Comparison of ENCODE assay signal across 18 cellular contexts in genomic region chr1:81493102-81493864, GRCh38.
"Had no signal": no experiment of that assay in that cellular context is flagged by ENCODE, and none has a peak within 500 bp of the region (broad histone marks: within the 10 kb centered on the region; RNA-seq: fewer than 3 reads in every experiment).

No MANE protein-coding gene starts in this region.

- H3K27me3 ChIP-seq: cardiac muscle cell, stomach, tibial nerve had no signal

- H3K9me3 Mint-ChIP-seq: activated CD8-positive, alpha-beta T cell treated with anti-CD3 and anti-CD28 coated beads for 36 hours had no signal

- ATAC-seq: activated CD4-positive, alpha-beta T cell treated with anti-CD3 and anti-CD28 coated beads for 36 hours; activated CD8-positive, alpha-beta T cell treated with anti-CD3 and anti-CD28 coated beads for 36 hours; activated naive CD8-positive, alpha-beta T cell treated with anti-CD3 and anti-CD28 coated beads, Interleukin-2, amount 50 U/mL, for 24 hours had no signal

- H3K36me3 ChIP-seq: cardiac muscle cell, prostate gland, stomach, tibial nerve, WERI-Rb-1 had no signal

- DNase-seq: activated CD4-positive, alpha-beta T cell treated with anti-CD3 and anti-CD28 coated beads for 36 hours; activated CD8-positive, alpha-beta memory T cell treated with anti-CD3 and anti-CD28 coated beads, Interleukin-2, amount 50 U/mL, for 48 hours; activated CD8-positive, alpha-beta T cell treated with anti-CD3 and anti-CD28 coated beads for 36 hours; activated naive CD4-positive, alpha-beta T cell; activated naive CD8-positive, alpha-beta T cell treated with anti-CD3 and anti-CD28 coated beads, Interleukin-2, amount 50 U/mL, for 24 hours; effector CD4-positive, alpha-beta T cell; naive B cell; nucleus accumbens; stimulated activated CD4-positive, alpha-beta T cell treated with anti-CD3 and anti-CD28 coated beads, Interleukin-15, amount 100 ng/mL, for 24 hours; stimulated activated CD4-positive, alpha-beta T cell treated with anti-CD3 and anti-CD28 coated beads, Interleukin-4, amount 100 ng/mL, for 4 hours; stomach; T-helper 1 cell; WERI-Rb-1 had no signal

- H3K9me3 ChIP-seq: prostate gland had no signal

- H3K27ac Mint-ChIP-seq: activated CD4-positive, alpha-beta T cell treated with anti-CD3 and anti-CD28 coated beads for 36 hours; activated CD8-positive, alpha-beta T cell treated with anti-CD3 and anti-CD28 coated beads for 36 hours; activated naive CD8-positive, alpha-beta T cell treated with anti-CD3 and anti-CD28 coated beads, Interleukin-2, amount 50 U/mL, for 24 hours; mesothelial cell of epicardium; naive B cell had no signal

- H3K27ac ChIP-seq: cardiac muscle cell, prostate gland, WERI-Rb-1 had no signal

- H3K27me3 Mint-ChIP-seq: activated CD4-positive, alpha-beta T cell treated with anti-CD3 and anti-CD28 coated beads for 36 hours; activated CD8-positive, alpha-beta T cell treated with anti-CD3 and anti-CD28 coated beads for 36 hours; activated naive CD8-positive, alpha-beta T cell treated with anti-CD3 and anti-CD28 coated beads, Interleukin-2, amount 50 U/mL, for 24 hours; naive B cell had no signal

- H3K4me1 Mint-ChIP-seq: activated CD4-positive, alpha-beta T cell treated with anti-CD3 and anti-CD28 coated beads for 36 hours; activated naive CD8-positive, alpha-beta T cell treated with anti-CD3 and anti-CD28 coated beads, Interleukin-2, amount 50 U/mL, for 24 hours; naive B cell had no signal

- H3K4me1 ChIP-seq: prostate gland had no signal

- H3K4me3 ChIP-seq: cardiac muscle cell, coronary artery, prostate gland, stomach, tibial nerve had no signal

- H3K4me3 Mint-ChIP-seq: activated CD4-positive, alpha-beta T cell treated with anti-CD3 and anti-CD28 coated beads for 36 hours; activated CD8-positive, alpha-beta T cell treated with anti-CD3 and anti-CD28 coated beads for 36 hours; activated naive CD8-positive, alpha-beta T cell treated with anti-CD3 and anti-CD28 coated beads, Interleukin-2, amount 50 U/mL, for 24 hours; mesothelial cell of epicardium; naive B cell had no signal

- H3K36me3 Mint-ChIP-seq: naive B cell had no signal
